17 cellular contexts compared by ENCODE assay signal in genomic region chr12:108792361-108793292, GRCh38.
DNase-seq lines count a peak whose midpoint lies in the region; ATAC-seq and TF ChIP-seq lines count a peak whose summit lies in the region.
"Had no signal": no experiment of that assay in that cellular context is flagged by ENCODE, and none has a peak within 500 bp of the region (broad histone marks: within the 10 kb centered on the region; RNA-seq: fewer than 3 reads in every experiment).

No MANE protein-coding gene starts in this region.

- no peak for TF ChIP-seq POLR2A in GM18505 (IDR thresholded peaks at IDR 0.05; ENCODE audit: borderline replicate concordance, extremely low read depth, insufficient read depth, insufficient read length)

- TF ChIP-seq CTCF in CD14-positive monocyte (IDR thresholded peaks at IDR 0.05) (no peak), neural progenitor cell (IDR thresholded peaks at IDR 0.05) (no peak), dorsolateral prefrontal cortex (IDR thresholded peaks at IDR 0.05 in 54 of 56, conservative IDR thresholded peaks at IDR 0.05 in 2 of 56; ENCODE audit: low read depth in 1 of 56, partially characterized antibody in 56 of 56) (no peak)

- H3K36me3 ChIP-seq in neural progenitor cell = no peaks in the 10 kb centered on the region

- no peaks in the 10 kb centered on the region for H3K4me1 Mint-ChIP-seq in CD14-positive monocyte
- H3K4me1 Mint-ChIP-seq in neural progenitor cell = peaks cover 6% of the 10 kb centered on the region
- H3K4me1 Mint-ChIP-seq: activated naive CD8-positive, alpha-beta T cell treated with anti-CD3 and anti-CD28 coated beads, Interleukin-2, amount 50 U/mL, for 24 hours had no signal

- H4K20me1 ChIP-seq in neural progenitor cell (ENCODE audit: low read depth) = no peaks in the 10 kb centered on the region

- H3K27ac Mint-ChIP-seq in CD14-positive monocyte = peak overlapping the region in 5 of 7 donors; percentile 32 to 74 (median 62)
- H3K27ac Mint-ChIP-seq in neural progenitor cell = peak overlapping the region; percentile 4
- H3K27ac Mint-ChIP-seq: activated naive CD8-positive, alpha-beta T cell treated with anti-CD3 and anti-CD28 coated beads, Interleukin-2, amount 50 U/mL, for 24 hours; activated T-helper 1 cell treated with anti-CD3 and anti-CD28 coated beads, Interleukin-12 subunit alpha, Interleukin-12 subunit beta, Interleukin-2, Interleukin-4 antibody, amounts not matched to agents 30 ng/mL and 10 ng/mL and 1 ng/mL, durations not matched to agents 14 hours and 24 hours and 36 hours; nephron had no signal

- no peaks in the 10 kb centered on the region for H3K27me3 ChIP-seq in neural progenitor cell
- no peaks in the 10 kb centered on the region for H3K27me3 ChIP-seq in dorsolateral prefrontal cortex

- H3K9me3 Mint-ChIP-seq in CD14-positive monocyte (no peaks in the 10 kb centered on the region), neural progenitor cell (peaks cover 1% of the 10 kb centered on the region)
- H3K9me3 Mint-ChIP-seq: activated naive CD8-positive, alpha-beta T cell treated with anti-CD3 and anti-CD28 coated beads, Interleukin-2, amount 50 U/mL, for 24 hours; activated T-helper 1 cell treated with anti-CD3 and anti-CD28 coated beads, Interleukin-12 subunit alpha, Interleukin-12 subunit beta, Interleukin-2, Interleukin-4 antibody, amounts not matched to agents 30 ng/mL and 10 ng/mL and 1 ng/mL, durations not matched to agents 14 hours and 24 hours and 36 hours; nephron had no signal

- no peak for ATAC-seq in GM18505 (IDR thresholded peaks at IDR 0.05; ENCODE audit: unreplicated experiment)
- ATAC-seq: activated naive CD8-positive, alpha-beta T cell treated with anti-CD3 and anti-CD28 coated beads, Interleukin-2, amount 50 U/mL, for 24 hours had no signal

- H3K9me3 ChIP-seq in neural progenitor cell (ENCODE audit: low read depth) = no peaks in the 10 kb centered on the region

- no peaks in the 10 kb centered on the region for H3K79me2 ChIP-seq in neural progenitor cell (ENCODE audit: low read depth)

- H3K4me3 Mint-ChIP-seq in CD14-positive monocyte (no peak overlapping the region), neural progenitor cell (no peak overlapping the region)
- H3K4me3 Mint-ChIP-seq: activated naive CD8-positive, alpha-beta T cell treated with anti-CD3 and anti-CD28 coated beads, Interleukin-2, amount 50 U/mL, for 24 hours; activated T-helper 1 cell treated with anti-CD3 and anti-CD28 coated beads, Interleukin-12 subunit alpha, Interleukin-12 subunit beta, Interleukin-2, Interleukin-4 antibody, amounts not matched to agents 30 ng/mL and 10 ng/mL and 1 ng/mL, durations not matched to agents 14 hours and 24 hours and 36 hours; nephron had no signal

- peaks cover 67 to 90% of the 10 kb centered on the region in 2 donors for H3K36me3 Mint-ChIP-seq in CD14-positive monocyte
- H3K36me3 Mint-ChIP-seq in neural progenitor cell = peaks cover 35% of the 10 kb centered on the region

- H3K4me3 ChIP-seq in neural progenitor cell = no peak overlapping the region
- no peak overlapping the region for H3K4me3 ChIP-seq in dorsolateral prefrontal cortex

- no peaks in the 10 kb centered on the region for H3F3A ChIP-seq in neural progenitor cell (ENCODE audit: low read depth)

- H3K27ac ChIP-seq in angular gyrus (ENCODE audit: low read depth, low read length) (peak overlapping the region; percentile 4), neural progenitor cell (no peak overlapping the region), dorsolateral prefrontal cortex (peak overlapping the region in 6 of 59 donors; percentile 2 to 55 (median 28))
- H3K27ac ChIP-seq: KMS-11 had no signal

- DNase-seq in CD14-positive monocyte (ENCODE audit: low spot score) (no peak), DMS 273 treated with DMSO at 0.1 percent for 48 hours (lab: John Stamatoyannopoulos, UW) (peak; percentile 47), neural progenitor cell (ENCODE audit: low spot score) (no peak), dorsolateral prefrontal cortex (no peak), HuH-7.5 (ENCODE audit: low spot score) (no peak)
- DNase-seq: activated naive CD8-positive, alpha-beta T cell treated with anti-CD3 and anti-CD28 coated beads, Interleukin-2, amount 50 U/mL, for 24 hours; dermis blood vessel endothelial cell; DND-41; foreskin fibroblast; NCI-H2029 treated with DMSO at 0.1 percent for 48 hours; NCI-H446 treated with DMSO at 0.1 percent for 48 hours; T-helper 1 cell had no signal

- no peaks in the 10 kb centered on the region for H3K4me1 ChIP-seq in neural progenitor cell

- intact Hi-C loops in CD14-positive monocyte (cut with micrococcal nuclease) (no loop called here), dorsolateral prefrontal cortex (cut with DNase I) (no loop called here)

- H3K27me3 Mint-ChIP-seq in CD14-positive monocyte (ENCODE audit: low read depth in 3 of 3) (peaks cover 0 to 2% (median 0%) of the 10 kb centered on the region in 3 donors), neural progenitor cell (ENCODE audit: insufficient read depth, low read depth) (peaks cover 14% of the 10 kb centered on the region)
- H3K27me3 Mint-ChIP-seq: activated naive CD8-positive, alpha-beta T cell treated with anti-CD3 and anti-CD28 coated beads, Interleukin-2, amount 50 U/mL, for 24 hours had no signal

- H3K9ac ChIP-seq in neural progenitor cell = no peak overlapping the region
- H3K9ac ChIP-seq: KMS-11 had no signal

- no peak overlapping the region for H2AFZ ChIP-seq in neural progenitor cell (replicated peaks)

- H3K4me2 ChIP-seq in neural progenitor cell = no peak overlapping the region
- H3K4me2 ChIP-seq: KMS-11 had no signal
